9 cellular contexts compared by ENCODE assay signal in the genomic region with DNA sequence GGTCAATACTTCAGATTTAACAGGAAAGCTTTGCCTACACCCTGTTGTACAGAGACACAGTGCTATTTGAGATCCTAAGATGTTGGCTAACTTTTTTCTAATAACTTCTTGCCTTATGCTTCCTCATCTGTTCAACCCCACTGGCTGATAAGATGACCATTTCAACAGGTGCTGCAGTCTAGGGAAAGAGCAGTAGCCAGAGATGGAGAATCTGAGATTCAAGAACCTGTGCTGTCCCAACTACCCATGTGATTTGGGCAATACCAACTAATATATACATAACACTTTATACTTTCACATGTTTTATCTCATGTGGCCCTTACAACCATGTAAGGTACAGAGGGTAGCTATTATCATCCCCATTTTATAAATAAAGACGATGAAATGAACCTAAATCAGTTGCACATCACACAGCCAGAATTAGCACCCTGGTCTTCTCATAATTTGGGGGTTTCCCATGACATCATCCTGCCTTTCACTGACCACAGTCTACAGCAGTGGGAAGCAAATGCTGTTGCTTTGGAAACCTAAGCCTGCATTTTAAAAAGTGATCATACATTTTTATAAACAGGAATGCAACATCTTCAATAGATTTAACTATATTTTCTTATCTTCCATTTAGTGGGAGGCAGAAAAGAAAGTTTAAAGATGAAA. TPM values are rescaled to one million over a fixed set of nuclear protein-coding genes. Genes with fewer than 3 reads are reported as not detected.
DNase-seq lines count a peak whose midpoint lies in the region; ATAC-seq, FAIRE-seq and TF ChIP-seq lines count a peak whose summit lies in the region.
"Had no signal": no experiment of that assay in that cellular context is flagged by ENCODE, and none has a peak within 500 bp of the region (broad histone marks: within the 10 kb centered on the region; RNA-seq: fewer than 3 reads in every experiment).

No MANE protein-coding gene starts in this region.

- H3K27ac ChIP-seq in GM12878 (ENCODE audit: control insufficient read depth, insufficient read depth): peak overlapping the region; percentile 76
- H3K27ac ChIP-seq in tibial artery: no peak overlapping the region
- no peak overlapping the region for H3K27ac ChIP-seq in small intestine (ENCODE audit: low read depth in 1 of 2, low read length in 1 of 2)
- H3K27ac ChIP-seq: spleen had no signal

- H3K9ac ChIP-seq in GM12878 (ENCODE audit: control insufficient read depth, insufficient read depth, low read length): no peak overlapping the region; the same call in 1 of the 2 replicates

- H3K79me2 ChIP-seq in GM12878 (ENCODE audit: control insufficient read depth, insufficient read depth, low read length): no peaks in the 10 kb centered on the region

- SMC1A ChIA-PET in GM12878 (lab: Charles Lee; ENCODE audit: uncharacterized antibody, unreplicated experiment): interaction anchor here (1.5 to 1.8 kb wide), 2 partner anchors 12 to 14 kb away, joined by 5 read pairs; a partner anchor contains a TSS

- RAD21 ChIA-PET in GM12878 (lab: Charles Lee; ENCODE audit: unreplicated experiment): interaction anchor here (1.0 kb wide), 1 partner anchor 15 kb away, joined by 3 read pairs; no protein-coding TSS in a partner anchor

- TF ChIP-seq CTCF in GM12878 (IDR thresholded peaks at IDR 0.05 in 2 of 3, conservative IDR thresholded peaks at IDR 0.05 in 1 of 3; ENCODE audit: control insufficient read depth in 2 of 3, extremely low read depth in 1 of 3, insufficient read depth in 1 of 3, low read depth in 3 of 3, low read length in 3 of 3): no peak
- TF ChIP-seq CTCF in tibial artery (IDR thresholded peaks at IDR 0.05): no peak

- DNase-seq in GM12878 (ENCODE audit: low read depth, low spot score) (peak; percentile 49), tibial artery (no peak), small intestine (no peak), HK-2 (ENCODE audit: unreplicated experiment) (no peak)
- DNase-seq in activated CD4-positive, alpha-beta T cell treated with anti-CD3 and anti-CD28 coated beads for 4 hours: no peak
- DNase-seq: spleen had no signal

- no peak for TF ChIP-seq RAD21 in GM12878 (IDR thresholded peaks at IDR 0.05; ENCODE audit: insufficient read depth, low read depth, low read length)

- CTCF ChIA-PET in GM12878 (lab: Yijun Ruan, JAX): interaction anchor here (1.3 kb wide), 3 partner anchors 16 to 517 kb away, joined by 3 to 4 read pairs (median 4); no protein-coding TSS in a partner anchor

- H3K27me3 ChIP-seq in GM12878 (replicated peaks in 1 of 2; ENCODE audit: control insufficient read depth in 2 of 2, insufficient read depth in 2 of 2, low read length in 1 of 2) (no peaks in the 10 kb centered on the region), tibial artery (no peaks in the 10 kb centered on the region), small intestine (ENCODE audit: control insufficient read depth in 2 of 2, insufficient read depth in 2 of 2, low read length in 2 of 2) (no peaks in the 10 kb centered on the region)
- H3K27me3 ChIP-seq: spleen had no signal

- no peak for FAIRE-seq in GM12878 (lab: Jason Lieb, UNC)
- no peak for FAIRE-seq in small intestine (lab: Jason Lieb, UNC)

- WGBS in GM12878 (ENCODE audit: insufficient coverage, insufficient replicate concordance, low lambda C conversion rate, missing lambda C conversion rate): 0% methylated on average over 1 of the region's 1 CpG
- WGBS in small intestine, 3 donors: 62 to 86% (median 68%) methylated on average over 1 of the region's 1 CpG

- H3K36me3 ChIP-seq in GM12878 (ENCODE audit: control insufficient read depth in 2 of 2, insufficient read depth in 2 of 2, low read length in 1 of 2) (no peaks in the 10 kb centered on the region), tibial artery (peaks cover 0 to 35% (median 27%) of the 10 kb centered on the region in 3 donors), small intestine (ENCODE audit: control insufficient read depth in 2 of 2, insufficient read depth in 2 of 2, low read length in 2 of 2) (no peaks in the 10 kb centered on the region)

- H2AFZ ChIP-seq in GM12878 (ENCODE audit: control insufficient read depth, low read depth, low read length): peak overlapping the region; percentile 69

- H3K4me3 ChIP-seq in GM12878 (no peak overlapping the region), tibial artery (no peak overlapping the region), small intestine (ENCODE audit: low read depth in 1 of 2, low read length in 2 of 2) (no peak overlapping the region)
- H3K4me3 ChIP-seq: spleen had no signal

- peak overlapping the region; percentile 73 for H3K4me2 ChIP-seq in GM12878 (ENCODE audit: control insufficient read depth, insufficient read depth)

- peak; percentile 97 for ATAC-seq in GM18502 (IDR thresholded peaks at IDR 0.05; ENCODE audit: poor library complexity, unreplicated experiment)
- peak; percentile 94 for ATAC-seq in GM21381 (IDR thresholded peaks at IDR 0.05; ENCODE audit: unreplicated experiment)
- ATAC-seq in HG03135 (IDR thresholded peaks at IDR 0.05; ENCODE audit: unreplicated experiment): peak; percentile 86
- peak; percentile 95 for ATAC-seq in GM12878

- TF ChIP-seq POLR2A in GM12878 (IDR thresholded peaks at IDR 0.05; ENCODE audit: low read depth, low read length): no peak

- BruUV-seq in GM12878 (replicated peaks; lab: Mats Ljungman, UMichigan): no TSS peak

- POLR2A ChIA-PET in GM12878 (lab: Charles Lee): interaction anchor here (0.5 to 1.1 kb wide), 2 partner anchors 11 to 227 kb away, joined by 3 read pairs; a partner anchor contains a TSS

- peaks cover 12% of the 10 kb centered on the region for H3K4me1 ChIP-seq in GM12878 (ENCODE audit: control insufficient read depth, insufficient read depth, low read length)
- no peaks in the 10 kb centered on the region for H3K4me1 ChIP-seq in tibial artery
- no peaks in the 10 kb centered on the region for H3K4me1 ChIP-seq in small intestine (ENCODE audit: control insufficient read depth in 2 of 2, insufficient read depth in 1 of 2, low read depth in 1 of 2, low read length in 1 of 2)

- in situ Hi-C loops in GM12878 (cut with MboI): no loop called here

- TF ChIP-seq EP300 in GM12878 (IDR thresholded peaks at IDR 0.05; ENCODE audit: borderline replicate concordance in 1 of 2, control insufficient read depth in 1 of 2, low read depth in 2 of 2, low read length in 2 of 2): peak in 1 of 2 experiments; percentile 51; a peak in 1 of 4 replicates

- H3K9me3 ChIP-seq in GM12878 (replicated peaks; ENCODE audit: control insufficient read depth, insufficient read depth, low read length) (no peaks in the 10 kb centered on the region), tibial artery (no peaks in the 10 kb centered on the region), small intestine (ENCODE audit: control insufficient read depth, low read depth) (no peaks in the 10 kb centered on the region)
- H3K9me3 ChIP-seq: spleen had no signal

- intact Hi-C loops in GM12878 (cut with micrococcal nuclease; ENCODE audit: unreplicated experiment): no loop called here
- intact Hi-C loops in tibial artery (cut with DNase I; ENCODE audit: low total_unique reads): no loop called here

- H4K20me1 ChIP-seq in GM12878 (ENCODE audit: control insufficient read depth, insufficient read depth): no peaks in the 10 kb centered on the region

TF ChIP-seq in GM12878, 131 proteins besides CTCF, POLR2A, EP300 and RAD21 (continues in another document):
- TF ChIP-seq ATF7 (IDR thresholded peaks at IDR 0.05; ENCODE audit: low read depth) (peak; percentile 99), TAF1 (IDR thresholded peaks at IDR 0.05; ENCODE audit: borderline replicate concordance, low read depth, low read length) (no peak), JUNB (IDR thresholded peaks at IDR 0.05) (peak; percentile 72), SUPT20H (IDR thresholded peaks at IDR 0.05; ENCODE audit: borderline replicate concordance, control insufficient read depth, low read depth, low read length) (no peak), NRF1 (conservative IDR thresholded peaks at IDR 0.05; ENCODE audit: low read depth, low read length) (no peak), CHD2 (IDR thresholded peaks at IDR 0.05; ENCODE audit: borderline replicate concordance, low read depth, low read length) (no peak)

RNA-seq across cellular contexts. Expression of a gene that starts 9.7 kb away (rescaled TPM):
- total RNA-seq in GM12878 (2013; cell fraction: nucleolus; rRNA removed): 30.8 and 33.5 TPM in 2 replicates
- 6.8 and 7.5 TPM in 2 replicates for total RNA-seq in GM12878 (2014; rRNA removed)
- 9.0 and 9.7 TPM in 2 replicates for total RNA-seq in GM12878 (2014; rRNA removed; fragmentation: Illumina TruSeq; extraction: Trizol)
- 7.8 and 8.0 TPM in 2 replicates for total RNA-seq in GM12878 (2021)
- polyA plus RNA-seq in GM12878 (2011; ENCODE audit: low read depth): 4.6 TPM
- 2.7 and 3.3 TPM in 2 replicates for polyA plus RNA-seq in GM12878 (2011; rRNA removed)
- 2.4 and 4.6 TPM in 2 replicates for polyA plus RNA-seq in GM12878 (2011; cell fraction: cytosol; rRNA removed)
- polyA plus RNA-seq in GM12878 (2011; cell fraction: nucleus; rRNA removed): 5.5 and 7.3 TPM in 2 replicates
- 4.9 TPM in 2 replicates for polyA plus RNA-seq in GM12878 (2012)
- polyA plus RNA-seq in GM12878 (2014; fragmentation: Illumina TruSeq; extraction: Trizol): 6.8 and 9.7 TPM in 2 replicates
- polyA plus RNA-seq in GM12878 (2014; fragmentation: Nextera tagmentation; extraction: Ambion mirVana): 1 to 10 TPM; 1.2 to 1.4 TPM
- 3.6 and 4.0 TPM in 2 replicates for polyA plus RNA-seq in GM12878 (2014; rRNA removed)
- polyA plus RNA-seq in GM12878 (2016; fragmentation: Nextera tagmentation; extraction: Ambion mirVana): 1 to 10 TPM; 6.2 to 7.2 TPM
- 6.5 and 10.0 TPM in 2 replicates for polyA minus RNA-seq in GM12878 (2011; rRNA and poly(A)+ RNA removed)
- 2.1 and 3.7 TPM in 2 replicates for polyA minus RNA-seq in GM12878 (2011; cell fraction: cytosol; rRNA and poly(A)+ RNA removed)
- 6.3 and 8.1 TPM in 2 replicates for polyA minus RNA-seq in GM12878 (2011; cell fraction: nucleus; rRNA and poly(A)+ RNA removed)
- polyA plus RNA-seq in small intestine: 1 to 10 TPM; 3.6 to 8.3 (median 4.3) TPM

RNA-seq across cellular contexts. Expression of a gene that starts 11.6 kb away (rescaled TPM):
- 92.6 and 104 TPM in 2 replicates for total RNA-seq in GM12878 (2013; cell fraction: nucleolus; rRNA removed)
- 27.3 and 37.5 TPM in 2 replicates for total RNA-seq in GM12878 (2014; rRNA removed)
- total RNA-seq in GM12878 (2014; rRNA removed; fragmentation: Illumina TruSeq; extraction: Trizol): 21.5 and 25.1 TPM in 2 replicates
- total RNA-seq in GM12878 (2021): 24.8 and 27.7 TPM in 2 replicates
- 14.7 TPM for polyA plus RNA-seq in GM12878 (2011; ENCODE audit: low read depth)
- polyA plus RNA-seq in GM12878 (2011; rRNA removed): 54.9 and 60.0 TPM in 2 replicates
- 44.5 and 55.7 TPM in 2 replicates for polyA plus RNA-seq in GM12878 (2011; cell fraction: cytosol; rRNA removed)
- 42.0 and 47.6 TPM in 2 replicates for polyA plus RNA-seq in GM12878 (2011; cell fraction: nucleus; rRNA removed)
- 17.1 and 22.1 TPM in 2 replicates for polyA plus RNA-seq in GM12878 (2012)
- 27.5 and 34.0 TPM in 2 replicates for polyA plus RNA-seq in GM12878 (2014; fragmentation: Illumina TruSeq; extraction: Trizol)
- polyA plus RNA-seq in GM12878 (2014; fragmentation: Nextera tagmentation; extraction: Ambion mirVana): 10 to 100 TPM; 27.7 to 32.1 TPM
- polyA plus RNA-seq in GM12878 (2014; rRNA removed): 17.2 and 21.3 TPM in 2 replicates
- 10 to 100 TPM; 34.2 to 40.2 TPM for polyA plus RNA-seq in GM12878 (2016; fragmentation: Nextera tagmentation; extraction: Ambion mirVana)
- polyA minus RNA-seq in GM12878 (2011; rRNA and poly(A)+ RNA removed): 88.3 and 92.0 TPM in 2 replicates
- polyA minus RNA-seq in GM12878 (2011; cell fraction: cytosol; rRNA and poly(A)+ RNA removed): 13.1 and 14.5 TPM in 2 replicates
- 61.3 and 101 TPM in 2 replicates for polyA minus RNA-seq in GM12878 (2011; cell fraction: nucleus; rRNA and poly(A)+ RNA removed)
- polyA plus RNA-seq in small intestine: 10 to 100 TPM; 23.7 to 37.3 (median 36.5) TPM
